8 cellular contexts compared by ENCODE assay signal in the genomic region with DNA sequence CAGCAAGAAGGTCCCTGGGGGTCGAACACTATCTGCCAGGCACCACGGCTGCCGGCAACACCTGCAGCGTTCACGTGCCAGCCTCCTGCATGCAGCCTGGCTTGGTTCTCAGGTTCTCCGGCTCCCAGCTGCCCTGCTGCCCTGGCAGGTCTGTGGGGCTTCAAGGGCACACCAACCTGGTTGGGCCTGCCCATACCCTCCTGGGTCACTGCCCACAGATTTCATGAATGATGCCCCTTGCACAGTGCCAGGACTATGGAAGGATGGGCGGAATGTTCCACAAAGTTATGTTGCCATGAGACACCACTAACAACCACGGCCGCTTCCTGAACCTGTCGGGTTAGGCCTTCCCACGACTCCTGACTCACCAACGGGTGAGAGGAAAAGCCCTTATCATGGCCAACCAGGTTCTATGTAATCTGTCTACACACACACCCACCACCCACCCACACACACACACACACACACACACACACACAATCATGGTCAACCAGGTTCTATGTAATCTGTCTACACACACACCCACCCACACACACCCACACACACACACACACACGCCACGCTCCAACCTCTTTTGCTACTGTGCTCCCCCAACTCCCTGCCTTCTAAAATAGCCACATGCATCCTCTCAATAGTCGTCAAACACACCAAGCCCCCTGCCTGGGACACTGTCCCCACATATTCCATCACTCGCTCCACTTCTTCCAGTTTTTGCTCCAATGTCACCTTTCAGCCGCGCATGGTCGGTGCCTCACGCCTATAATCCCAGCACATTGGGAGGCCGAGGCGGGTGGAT. TPM values are rescaled to one million over a fixed set of nuclear protein-coding genes. Genes with fewer than 3 reads are reported as not detected.
DNase-seq lines count a peak whose midpoint lies in the region; ATAC-seq and TF ChIP-seq lines count a peak whose summit lies in the region.

No MANE protein-coding gene starts in this region.

- peak overlapping the region; percentile 33 for H2BK12ac ChIP-seq in neuronal stem cell (ENCODE audit: low read length)

- no peak for ATAC-seq in GM19035 (IDR thresholded peaks at IDR 0.05; ENCODE audit: unreplicated experiment)

- peaks cover 21 to 22% of the 10 kb centered on the region in 2 donors for H3K4me1 ChIP-seq in neuronal stem cell (ENCODE audit: control insufficient read depth in 2 of 2, insufficient read depth in 1 of 2, low read depth in 1 of 2, low read length in 2 of 2)

- peak overlapping the region; percentile 32 for H2AK5ac ChIP-seq in neuronal stem cell (ENCODE audit: low read depth, low read length)

- no peak overlapping the region for H3K4me3 Mint-ChIP-seq in CD14-positive monocyte

- no peak overlapping the region for H2AFZ ChIP-seq in neuronal stem cell (ENCODE audit: low read length)

- no peaks in the 10 kb centered on the region for H3K36me3 ChIP-seq in neuronal stem cell (replicated peaks in 1 of 2; ENCODE audit: control insufficient read depth in 2 of 2, insufficient read depth in 2 of 2, low read length in 2 of 2)

- peaks cover 15% of the 10 kb centered on the region for H3K4me1 Mint-ChIP-seq in CD14-positive monocyte

- peak overlapping the region in 1 of 7 donors; percentile 42 for H3K27ac Mint-ChIP-seq in CD14-positive monocyte

- H4K91ac ChIP-seq in neuronal stem cell (ENCODE audit: low read depth, low read length, poor library complexity): peak overlapping the region; percentile 19

- no peak overlapping the region for H2BK120ac ChIP-seq in neuronal stem cell (ENCODE audit: low read depth, low read length)

- peak overlapping the region; percentile 12 for H3K4ac ChIP-seq in neuronal stem cell (ENCODE audit: low read length)

- H3K14ac ChIP-seq in neuronal stem cell (ENCODE audit: low read length): no peak overlapping the region

- H4K8ac ChIP-seq in neuronal stem cell (ENCODE audit: low read depth, low read length): no peak overlapping the region

- H2BK5ac ChIP-seq in neuronal stem cell (ENCODE audit: low read length): peak overlapping the region; percentile 67

- 100% methylated on average over 2 of the region's 22 CpGs; no CpG with 5 or more reads in 1 of the 2 donors for WGBS in neuronal stem cell (ENCODE audit: extremely low coverage in 2 of 2, insufficient read length in 2 of 2, insufficient replicate concordance in 1 of 2), 2 donors

- no peaks in the 10 kb centered on the region for H3K9me3 Mint-ChIP-seq in CD14-positive monocyte

- peak overlapping the region; percentile 65 for H3K18ac ChIP-seq in neuronal stem cell (ENCODE audit: low read length)

- DNase-seq in Caki2 (ENCODE audit: low read depth) (peak; percentile 62), NCI-H226 (peak; percentile 99), coronary artery (ENCODE audit: low spot score) (peak; percentile 91), neuronal stem cell (ENCODE audit: low spot score) (no peak), CD14-positive monocyte (ENCODE audit: low spot score) (no peak), NCI-H524 treated with DMSO at 0.1 percent for 48 hours (lab: John Stamatoyannopoulos, UW) (no peak), HuH-7.5 (ENCODE audit: low spot score) (no peak)

- peak overlapping the region; percentile 95 for H3K23ac ChIP-seq in neuronal stem cell (ENCODE audit: low read depth, low read length, poor library complexity)

- no peaks in the 10 kb centered on the region for H3K36me3 Mint-ChIP-seq in CD14-positive monocyte

- H3K4me2 ChIP-seq in neuronal stem cell (ENCODE audit: insufficient read depth, low read length, poor library complexity, severe bottlenecking): no peak overlapping the region

- TF ChIP-seq CTCF in coronary artery (IDR thresholded peaks at IDR 0.05) (no peak), CD14-positive monocyte (IDR thresholded peaks at IDR 0.05) (no peak)

- H3K4me3 ChIP-seq in coronary artery (no peak overlapping the region), neuronal stem cell (ENCODE audit: low read length in 2 of 2) (no peak overlapping the region)

- no peak overlapping the region for H2BK15ac ChIP-seq in neuronal stem cell (ENCODE audit: low read length)

- no peak overlapping the region for H3K9ac ChIP-seq in neuronal stem cell (ENCODE audit: low read depth, low read length, poor library complexity)

- intact Hi-C loops in CD14-positive monocyte (cut with micrococcal nuclease): no loop called here

- H3K79me1 ChIP-seq in neuronal stem cell (ENCODE audit: low read depth, low read length): peaks cover 7% of the 10 kb centered on the region

- no peaks in the 10 kb centered on the region for H3K27me3 ChIP-seq in neuronal stem cell (ENCODE audit: control insufficient read depth in 3 of 3, insufficient read depth in 3 of 3, low read depth in 1 of 3, low read length in 3 of 3)

- in situ Hi-C loops in Caki2 (cut with HindIII; ENCODE audit: low pct_unique_long_range_greater_than_20kb, low sequenced_read_pairs): no loop called here

- H3K27ac ChIP-seq in coronary artery (peak overlapping the region; percentile 95 to 96), neuronal stem cell (replicated peaks; ENCODE audit: low read length) (no peak overlapping the region)

- peaks cover 0 to 6% (median 1%) of the 10 kb centered on the region in 3 donors for H3K27me3 Mint-ChIP-seq in CD14-positive monocyte (ENCODE audit: low read depth in 3 of 3)

- no peaks in the 10 kb centered on the region for H3K9me3 ChIP-seq in neuronal stem cell (replicated peaks in 1 of 2; ENCODE audit: control insufficient read depth in 2 of 2, insufficient read depth in 1 of 2, low read depth in 1 of 2, low read length in 2 of 2)

RNA-seq across cellular contexts. Expression of gene HSPG2, which starts 32.2 kb away (rescaled TPM):
- 80.2 and 93.0 TPM in 2 replicates for total RNA-seq in Caki2 (2014; rRNA removed; shearing (Covaris generic); ENCODE audit: low replicate concordance)
- polyA plus RNA-seq in neuronal stem cell (2013, experiment 1 of 2): 11.0 TPM
- polyA plus RNA-seq in neuronal stem cell (2013, experiment 2 of 2): 10.9 TPM
- polyA plus RNA-seq in CD14-positive monocyte: not detected

Comparison
In these comparisons a context has a peak if more than half of its experiments do, and no peak if none do; other contexts are left out.
1. DNase-seq: peak in Caki2 (single experiment), NCI-H226 (single experiment) and coronary artery (single experiment); none in neuronal stem cell (single experiment), CD14-positive monocyte (single experiment), NCI-H524 treated with DMSO at 0.1 percent for 48 hours (single experiment) and HuH-7.5 (single experiment).